Comparison of ENCODE assay signal across 8 cellular contexts in the genomic region with DNA sequence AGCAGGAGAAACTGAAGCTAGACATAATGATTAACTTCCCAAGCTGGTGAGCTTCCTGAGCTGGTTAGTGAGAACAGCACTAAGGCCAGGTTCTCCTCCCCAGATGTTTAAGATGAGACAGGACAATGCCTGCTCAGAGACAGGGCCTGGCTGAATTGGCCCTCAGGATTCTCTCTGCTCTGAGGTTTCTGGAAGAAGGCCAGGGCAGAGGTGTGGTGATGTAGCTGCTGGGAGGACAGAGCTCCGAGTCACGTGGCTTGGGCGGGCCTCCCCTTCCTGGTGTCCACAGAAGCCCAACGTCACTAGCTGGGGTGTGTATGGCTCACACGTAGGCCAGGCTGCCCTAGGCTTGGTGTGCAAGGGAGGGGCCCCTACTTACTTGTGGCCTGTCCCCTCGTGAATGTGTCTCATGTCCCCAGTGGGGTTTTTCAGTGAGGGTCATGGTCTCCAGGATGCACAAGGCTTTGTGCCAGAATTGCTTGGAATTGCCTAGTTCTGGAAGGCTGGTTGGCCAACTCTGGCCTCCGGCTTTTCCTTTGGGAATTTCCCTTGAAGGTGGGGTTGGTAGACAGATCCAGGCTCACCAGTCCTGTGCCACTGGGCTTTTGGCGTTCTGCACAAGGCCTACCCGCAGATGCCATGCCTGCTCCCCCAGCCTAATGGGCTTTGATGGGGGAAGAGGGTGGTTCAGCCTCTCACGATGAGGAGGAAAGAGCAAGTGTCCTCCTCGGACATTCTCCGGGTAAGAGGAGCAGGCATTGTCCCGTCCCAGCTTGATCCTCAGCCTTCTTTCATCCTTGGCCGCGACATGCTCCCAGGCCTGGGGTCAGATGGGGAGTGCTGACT. TPM values are rescaled to one million over a fixed set of nuclear protein-coding genes. Genes with fewer than 3 reads are reported as not detected.
DNase-seq lines count a peak whose midpoint lies in the region; ATAC-seq and TF ChIP-seq lines count a peak whose summit lies in the region.

No MANE protein-coding gene starts in this region.

- peak overlapping the region; percentile 49 for H3K4me3 ChIP-seq in effector memory CD4-positive, alpha-beta T cell (ENCODE audit: insufficient read depth, low read depth, low read length, poor library complexity, severe bottlenecking)

- peak; percentile 88 for DNase-seq in AG20443 (ENCODE audit: low spot score)
- DNase-seq in SK-MEL-5 (ENCODE audit: low read depth, low spot score) = peak; percentile 19
- DNase-seq in effector memory CD4-positive, alpha-beta T cell = peak; percentile 62 to 72 (median 65)
- peak; percentile 50 for DNase-seq in omental fat pad (ENCODE audit: low spot score)
- DNase-seq in inferior parietal cortex (ENCODE audit: extremely low spot score) = no peak
- DNase-seq in NCI-H128 (lab: John Stamatoyannopoulos, UW; ENCODE audit: unreplicated experiment) = no peak

- ATAC-seq in GM19035 (IDR thresholded peaks at IDR 0.05; ENCODE audit: unreplicated experiment) (peak; percentile 51), HG03108 (IDR thresholded peaks at IDR 0.05; ENCODE audit: unreplicated experiment) (peak; percentile 46), omental fat pad (ENCODE audit: low FRiP score) (peak; percentile 47)

- H3K4me1 ChIP-seq in effector memory CD4-positive, alpha-beta T cell (ENCODE audit: control insufficient read depth, insufficient read depth, low read length, poor library complexity, severe bottlenecking) = peaks cover 44% of the 10 kb centered on the region

- in situ Hi-C loops in SK-MEL-5 (cut with HindIII; ENCODE audit: low pct_unique_long_range_greater_than_20kb, low sequenced_read_pairs) = no loop called here

- H3K36me3 ChIP-seq in effector memory CD4-positive, alpha-beta T cell (ENCODE audit: control insufficient read depth, insufficient read depth, low read length) = no peaks in the 10 kb centered on the region

- H3K27ac ChIP-seq in effector memory CD4-positive, alpha-beta T cell (ENCODE audit: insufficient read depth, low read length, poor library complexity, severe bottlenecking) = peak overlapping the region; percentile 75

- H3K9me3 ChIP-seq in effector memory CD4-positive, alpha-beta T cell (ENCODE audit: control insufficient read depth, low read length) = no peaks in the 10 kb centered on the region

- no peaks in the 10 kb centered on the region for H3K27me3 ChIP-seq in effector memory CD4-positive, alpha-beta T cell (replicated peaks; ENCODE audit: control insufficient read depth, insufficient read depth, low read length, poor library complexity, severe bottlenecking)

- no peak for TF ChIP-seq CTCF in omental fat pad (IDR thresholded peaks at IDR 0.05)

RNA-seq across cellular contexts. Expression of a gene that starts 3.4 kb away (rescaled TPM):
- total RNA-seq in SK-MEL-5 (2014; rRNA removed; shearing (Covaris generic)) = not detected in 2 replicates
- polyA plus RNA-seq in SK-MEL-5 (2015; cell fraction: cytosol; rRNA removed) = not detected in 2 replicates
- polyA plus RNA-seq in SK-MEL-5 (2015; cell fraction: nucleus; rRNA removed) = not detected in 2 replicates
- 10 to 100 TPM in 1 of 4 donors, 1 to 10 TPM in 3; 4.4 to 17.2 (median 5.4) TPM for total RNA-seq in omental fat pad

RNA-seq across cellular contexts. Expression of a gene that starts 15.7 kb away (rescaled TPM):
- not detected in 2 replicates for total RNA-seq in SK-MEL-5 (2014; rRNA removed; shearing (Covaris generic))
- polyA plus RNA-seq in SK-MEL-5 (2015; cell fraction: cytosol; rRNA removed) = not detected in 2 replicates
- not detected in 2 replicates for polyA plus RNA-seq in SK-MEL-5 (2015; cell fraction: nucleus; rRNA removed)
- total RNA-seq in omental fat pad = 1 to 10 TPM; 2.2 to 6.9 (median 4.4) TPM

RNA-seq across cellular contexts. Expression of a gene that starts 45.1 kb away (rescaled TPM):
- total RNA-seq in SK-MEL-5 (2014; rRNA removed; shearing (Covaris generic)) = 7.7 and 13.4 TPM in 2 replicates
- 4.6 and 6.7 TPM in 2 replicates for polyA plus RNA-seq in SK-MEL-5 (2015; cell fraction: cytosol; rRNA removed)
- 7.2 and 13.5 TPM in 2 replicates for polyA plus RNA-seq in SK-MEL-5 (2015; cell fraction: nucleus; rRNA removed)
- 10 to 100 TPM; 20.5 to 51.1 (median 36.6) TPM for total RNA-seq in omental fat pad

Comparison
In these comparisons a context has a peak if more than half of its experiments do, and no peak if none do; other contexts are left out.
1. DNase-seq: peak in AG20443 (single experiment), SK-MEL-5 (single experiment), effector memory CD4-positive, alpha-beta T cell (3 of 3) and omental fat pad (single experiment); none in inferior parietal cortex (single experiment) and NCI-H128 (single experiment).
2. Peak in every context shown above with its lines, with median percentiles within 50 percentile points of each other: ATAC-seq.